In the genomic region with DNA sequence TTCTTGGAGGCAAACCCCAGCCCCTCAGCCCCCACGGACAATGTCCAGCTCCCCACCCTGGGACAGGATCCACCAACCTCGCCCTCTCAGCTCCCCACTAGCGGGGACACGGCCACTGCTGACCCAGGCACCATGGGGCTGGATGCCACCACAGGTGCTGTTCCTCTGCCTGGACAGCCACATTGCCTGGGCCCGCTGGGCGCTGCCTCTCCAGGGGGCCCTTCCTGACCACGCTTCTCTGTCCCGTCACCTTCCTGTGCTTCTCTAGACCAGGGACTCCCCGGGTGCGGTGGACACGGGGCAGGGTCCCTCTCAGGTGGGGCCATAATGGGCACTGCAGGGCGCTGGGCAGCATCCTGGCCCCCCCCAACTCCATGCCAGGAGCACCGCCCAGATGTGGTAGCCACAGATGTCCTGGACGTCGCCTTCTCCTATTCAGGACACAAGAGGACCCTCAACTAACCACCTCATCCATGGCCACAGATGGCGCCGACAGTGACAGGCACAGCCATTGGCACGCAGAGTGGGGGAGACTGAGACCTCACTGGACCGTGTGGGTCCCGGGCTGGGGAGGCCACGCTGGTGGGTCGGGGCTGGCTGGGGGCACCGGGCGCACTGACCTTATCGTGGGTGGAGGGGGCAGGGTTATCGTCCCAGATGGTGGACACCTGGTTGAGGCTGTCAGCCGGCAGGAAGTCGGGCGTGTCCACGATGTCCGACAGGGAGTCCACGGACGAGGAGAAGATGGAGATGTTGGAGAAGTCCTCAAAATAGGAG, we compare ENCODE assay signal across 24 cellular contexts. TPM values are rescaled to one million over a fixed set of nuclear protein-coding genes. Genes with fewer than 3 reads are reported as not detected.
DNase-seq lines count a peak whose midpoint lies in the region; ATAC-seq and TF ChIP-seq lines count a peak whose summit lies in the region.
"Had no signal": no experiment of that assay in that cellular context is flagged by ENCODE, and none has a peak within 500 bp of the region (broad histone marks: within the 10 kb centered on the region; RNA-seq: fewer than 3 reads in every experiment).

No MANE protein-coding gene starts in this region.

- H3K27ac ChIP-seq in RWPE1 (peak overlapping the region; percentile 93), skeletal muscle tissue (ENCODE audit: low read depth, low read length) (peak overlapping the region; percentile 68), hepatocyte (no peak overlapping the region)

- H3K4me2 ChIP-seq in hepatocyte: no peak overlapping the region
- H3K4me2 ChIP-seq: A549, GM23338 had no signal

- H3K4me3 Mint-ChIP-seq in activated CD8-positive, alpha-beta T cell treated with anti-CD3 and anti-CD28 coated beads for 36 hours: no peak overlapping the region
- no peak overlapping the region for H3K4me3 Mint-ChIP-seq in activated CD8-positive, alpha-beta T cell treated with anti-CD3 and anti-CD28 coated beads, Interleukin-2, amount 10 ng/mL, durations not matched to agents 7 days and 5 days
- H3K4me3 Mint-ChIP-seq in dendritic cell treated with granulocyte-macrophage colony-stimulating factor and Interleukin-4, amounts not matched to agents 40 ng/mL and 50 ng/mL, for 4 days: peak overlapping the region; percentile 46
- H3K4me3 Mint-ChIP-seq: GM23338, neural crest cell had no signal

- H3K9me2 ChIP-seq in hepatocyte (replicated peaks; ENCODE audit: insufficient read depth): no peaks in the 10 kb centered on the region

- POLR2A ChIA-PET in activated CD8-positive, alpha-beta T cell treated with anti-CD3 and anti-CD28 coated beads for 36 hours (lab: Charles Lee): no interaction called here
- POLR2A ChIA-PET in activated CD8-positive, alpha-beta T cell treated with anti-CD3 and anti-CD28 coated beads, Interleukin-2, amount 10 ng/mL, durations not matched to agents 7 days and 5 days (lab: Charles Lee): interaction anchor here (0.6 kb wide), 1 partner anchor 14 kb away, joined by 3 read pairs; no protein-coding TSS in a partner anchor
- POLR2A ChIA-PET in RWPE1 (lab: Yijun Ruan, JAX; ENCODE audit: low non-redundant PET): no interaction called here

- peak overlapping the region in 1 of 3 donors; percentile 23 for H3K9ac ChIP-seq in skeletal muscle tissue (ENCODE audit: low read depth in 1 of 3, low read length in 3 of 3)

- no peaks in the 10 kb centered on the region for H3K27me3 Mint-ChIP-seq in activated CD8-positive, alpha-beta T cell treated with anti-CD3 and anti-CD28 coated beads for 36 hours
- no peaks in the 10 kb centered on the region for H3K27me3 Mint-ChIP-seq in activated CD8-positive, alpha-beta T cell treated with anti-CD3 and anti-CD28 coated beads, Interleukin-2, amount 10 ng/mL, durations not matched to agents 7 days and 5 days (ENCODE audit: low read depth)
- H3K27me3 Mint-ChIP-seq in dendritic cell treated with granulocyte-macrophage colony-stimulating factor and Interleukin-4, amounts not matched to agents 40 ng/mL and 50 ng/mL, for 4 days: no peaks in the 10 kb centered on the region

- H3K4me1 Mint-ChIP-seq in activated CD8-positive, alpha-beta T cell treated with anti-CD3 and anti-CD28 coated beads for 36 hours (ENCODE audit: low read depth): peaks cover 18% of the 10 kb centered on the region
- peaks cover 22% of the 10 kb centered on the region for H3K4me1 Mint-ChIP-seq in activated CD8-positive, alpha-beta T cell treated with anti-CD3 and anti-CD28 coated beads, Interleukin-2, amount 10 ng/mL, durations not matched to agents 7 days and 5 days (ENCODE audit: low read depth)
- H3K4me1 Mint-ChIP-seq in dendritic cell treated with granulocyte-macrophage colony-stimulating factor and Interleukin-4, amounts not matched to agents 40 ng/mL and 50 ng/mL, for 4 days (ENCODE audit: low read depth): peaks cover 85% of the 10 kb centered on the region
- H3K4me1 Mint-ChIP-seq: neural crest cell had no signal

- H3K27me3 ChIP-seq in skeletal muscle tissue (ENCODE audit: control insufficient read depth in 3 of 3, insufficient read depth in 3 of 3, low read length in 3 of 3): no peaks in the 10 kb centered on the region
- no peaks in the 10 kb centered on the region for H3K27me3 ChIP-seq in hepatocyte
- H3K27me3 ChIP-seq: gastrocnemius medialis, stomach, upper lobe of left lung had no signal

- H3K4me3 ChIP-seq in skeletal muscle tissue (ENCODE audit: low read length in 3 of 3): no peak overlapping the region
- H3K4me3 ChIP-seq in hepatocyte: no peak overlapping the region
- H3K4me3 ChIP-seq: A549, gastrocnemius medialis, GM23338, stomach, upper lobe of left lung had no signal

- peaks cover 12% of the 10 kb centered on the region for H4K20me1 ChIP-seq in hepatocyte (ENCODE audit: insufficient read depth, poor library complexity, severe bottlenecking)

- 95% methylated on average over 28 of the region's 33 CpGs for WGBS in hepatocyte (ENCODE audit: low lambda C conversion rate, missing lambda C conversion rate)

- H3K36me3 Mint-ChIP-seq in activated CD8-positive, alpha-beta T cell treated with anti-CD3 and anti-CD28 coated beads for 36 hours (ENCODE audit: low read depth): peaks cover 16% of the 10 kb centered on the region
- peaks cover 23% of the 10 kb centered on the region for H3K36me3 Mint-ChIP-seq in activated CD8-positive, alpha-beta T cell treated with anti-CD3 and anti-CD28 coated beads, Interleukin-2, amount 10 ng/mL, durations not matched to agents 7 days and 5 days (ENCODE audit: low read depth)
- peaks cover 92% of the 10 kb centered on the region for H3K36me3 Mint-ChIP-seq in dendritic cell treated with granulocyte-macrophage colony-stimulating factor and Interleukin-4, amounts not matched to agents 40 ng/mL and 50 ng/mL, for 4 days (ENCODE audit: low read depth)

- peaks cover 27% of the 10 kb centered on the region for H3K79me2 ChIP-seq in hepatocyte

- peaks cover 12 to 35% (median 22%) of the 10 kb centered on the region in 3 donors for H3K36me3 ChIP-seq in skeletal muscle tissue (ENCODE audit: control insufficient read depth in 3 of 3, insufficient read depth in 3 of 3, low read length in 3 of 3)
- no peaks in the 10 kb centered on the region for H3K36me3 ChIP-seq in hepatocyte (replicated peaks; ENCODE audit: insufficient read depth, low read depth)

- CTCF ChIA-PET in activated CD8-positive, alpha-beta T cell treated with anti-CD3 and anti-CD28 coated beads for 36 hours (lab: Charles Lee): interaction anchor here (0.6 to 5.2 kb wide), 2 partner anchors 14 to 264 kb away, joined by 3 to 27 read pairs; no protein-coding TSS in a partner anchor
- CTCF ChIA-PET in activated CD8-positive, alpha-beta T cell treated with anti-CD3 and anti-CD28 coated beads, Interleukin-2, amount 10 ng/mL, durations not matched to agents 7 days and 5 days (lab: Charles Lee): no interaction called here
- CTCF ChIA-PET in RWPE1 (lab: Yijun Ruan, JAX): no interaction called here

- H2AFZ ChIP-seq in hepatocyte: no peak overlapping the region
- H2AFZ ChIP-seq: GM23338 had no signal

- H3K4me1 ChIP-seq in skeletal muscle tissue (ENCODE audit: control insufficient read depth in 3 of 3, insufficient read depth in 3 of 3, low read length in 3 of 3): peaks cover 19 to 41% (median 22%) of the 10 kb centered on the region in 3 donors
- H3K4me1 ChIP-seq in hepatocyte (ENCODE audit: insufficient read depth): peaks cover 9% of the 10 kb centered on the region

- DNase-seq in activated CD8-positive, alpha-beta T cell treated with anti-CD3 and anti-CD28 coated beads for 36 hours: no peak
- no peak for DNase-seq in activated CD8-positive, alpha-beta T cell treated with anti-CD3 and anti-CD28 coated beads, Interleukin-2, amount 10 ng/mL, durations not matched to agents 7 days and 5 days
- no peak for DNase-seq in RWPE1 (ENCODE audit: low spot score)
- DNase-seq in hepatocyte (ENCODE audit: low spot score): no peak
- no peak for DNase-seq in NCI-H187 (lab: John Stamatoyannopoulos, UW)
- DNase-seq: activated CD8-positive, alpha-beta memory T cell treated with anti-CD3 and anti-CD28 coated beads, Interleukin-2, amount 50 U/mL, for 4 hours; central memory CD4-positive, alpha-beta T cell; erythroblast; islet precursor cell; NCI-H1092; NCI-H2029; NCI-H2227 treated with DMSO at 0.1 percent for 48 hours; NCI-H748 treated with DMSO at 0.1 percent for 48 hours; stimulated activated CD4-positive, alpha-beta T cell treated with anti-CD3 and anti-CD28 coated beads, Interleukin-4, amount 100 ng/mL, for 1 hour; stomach had no signal

- intact Hi-C loops in activated CD8-positive, alpha-beta T cell treated with anti-CD3 and anti-CD28 coated beads for 36 hours (cut with micrococcal nuclease): no loop called here
- intact Hi-C loops in dendritic cell treated with granulocyte-macrophage colony-stimulating factor and Interleukin-4, amounts not matched to agents 40 ng/mL and 50 ng/mL, for 4 days (cut with micrococcal nuclease): no loop called here

- no peak for ATAC-seq in activated CD8-positive, alpha-beta T cell treated with anti-CD3 and anti-CD28 coated beads for 36 hours
- ATAC-seq in activated CD8-positive, alpha-beta T cell treated with anti-CD3 and anti-CD28 coated beads, Interleukin-2, amount 10 ng/mL, durations not matched to agents 7 days and 5 days: no peak
- ATAC-seq in HG02763 (IDR thresholded peaks at IDR 0.05; ENCODE audit: unreplicated experiment): no peak
- ATAC-seq: A549; activated CD4-positive, CD25-positive, alpha-beta regulatory T cell treated with anti-CD3 and anti-CD28 coated beads, Interleukin-2, amount 50 U/mL, for 24 hours; GM23338 had no signal

- H3K9me3 Mint-ChIP-seq in activated CD8-positive, alpha-beta T cell treated with anti-CD3 and anti-CD28 coated beads for 36 hours: no peaks in the 10 kb centered on the region
- H3K9me3 Mint-ChIP-seq in activated CD8-positive, alpha-beta T cell treated with anti-CD3 and anti-CD28 coated beads, Interleukin-2, amount 10 ng/mL, durations not matched to agents 7 days and 5 days (ENCODE audit: insufficient read depth): no peaks in the 10 kb centered on the region
- H3K9me3 Mint-ChIP-seq in dendritic cell treated with granulocyte-macrophage colony-stimulating factor and Interleukin-4, amounts not matched to agents 40 ng/mL and 50 ng/mL, for 4 days: no peaks in the 10 kb centered on the region
- H3K9me3 Mint-ChIP-seq: GM23338, neural crest cell had no signal

- peak overlapping the region; percentile 57 for H3K27ac Mint-ChIP-seq in activated CD8-positive, alpha-beta T cell treated with anti-CD3 and anti-CD28 coated beads for 36 hours
- H3K27ac Mint-ChIP-seq in activated CD8-positive, alpha-beta T cell treated with anti-CD3 and anti-CD28 coated beads, Interleukin-2, amount 10 ng/mL, durations not matched to agents 7 days and 5 days: no peak overlapping the region
- H3K27ac Mint-ChIP-seq in dendritic cell treated with granulocyte-macrophage colony-stimulating factor and Interleukin-4, amounts not matched to agents 40 ng/mL and 50 ng/mL, for 4 days: peak overlapping the region; percentile 88
- H3K27ac Mint-ChIP-seq: GM23338 had no signal

- TF ChIP-seq CTCF in activated CD8-positive, alpha-beta T cell treated with anti-CD3 and anti-CD28 coated beads for 36 hours (IDR thresholded peaks at IDR 0.05): no peak
- no peak for TF ChIP-seq CTCF in RWPE1 (conservative IDR thresholded peaks at IDR 0.05; ENCODE audit: low read depth)
- no peak for TF ChIP-seq CTCF in hepatocyte (IDR thresholded peaks at IDR 0.05; ENCODE audit: poor library complexity)

- H3K9me3 ChIP-seq in skeletal muscle tissue (ENCODE audit: control insufficient read depth in 3 of 3, low read length in 3 of 3): no peaks in the 10 kb centered on the region
- H3K9me3 ChIP-seq in hepatocyte (ENCODE audit: low read depth): no peaks in the 10 kb centered on the region
- H3K9me3 ChIP-seq: A549, gastrocnemius medialis, stomach, upper lobe of left lung had no signal

RNA-seq across cellular contexts. Expression of a gene that starts 23.4 kb away (rescaled TPM):
- 100 to 1,000 TPM; 224 to 232 TPM for total RNA-seq in activated CD8-positive, alpha-beta T cell treated with anti-CD3 and anti-CD28 coated beads for 36 hours
- 100 to 1,000 TPM; 174 to 177 TPM for total RNA-seq in activated CD8-positive, alpha-beta T cell treated with anti-CD3 and anti-CD28 coated beads, Interleukin-2, amount 10 ng/mL, durations not matched to agents 7 days and 5 days
- total RNA-seq in skeletal muscle tissue (139 TPM), hepatocyte (524 and 539 TPM in 2 replicates)
- 729 and 735 TPM in 2 replicates for polyA plus RNA-seq in hepatocyte

RNA-seq across cellular contexts. Expression of a gene that starts 32.0 kb away (rescaled TPM):
- 100 to 1,000 TPM; 271 to 282 TPM for total RNA-seq in activated CD8-positive, alpha-beta T cell treated with anti-CD3 and anti-CD28 coated beads for 36 hours
- total RNA-seq in activated CD8-positive, alpha-beta T cell treated with anti-CD3 and anti-CD28 coated beads, Interleukin-2, amount 10 ng/mL, durations not matched to agents 7 days and 5 days: 100 to 1,000 TPM; 176 to 177 TPM
- total RNA-seq in skeletal muscle tissue: 39.1 TPM
- total RNA-seq in hepatocyte: 126 and 170 TPM in 2 replicates
- 326 and 328 TPM in 2 replicates for polyA plus RNA-seq in hepatocyte

RNA-seq across cellular contexts. Expression of a gene that starts 46.9 kb away (rescaled TPM):
- total RNA-seq in activated CD8-positive, alpha-beta T cell treated with anti-CD3 and anti-CD28 coated beads for 36 hours: 10 to 100 TPM; 41.7 to 42.0 TPM
- total RNA-seq in activated CD8-positive, alpha-beta T cell treated with anti-CD3 and anti-CD28 coated beads, Interleukin-2, amount 10 ng/mL, durations not matched to agents 7 days and 5 days: 10 to 100 TPM; 58.6 to 70.5 TPM
- total RNA-seq in skeletal muscle tissue (10.4 TPM), hepatocyte (15.2 and 15.6 TPM in 2 replicates)
- polyA plus RNA-seq in hepatocyte: 12.7 and 16.2 TPM in 2 replicates
